ENCODE assay signal across 1 cellular context in the genomic region with DNA sequence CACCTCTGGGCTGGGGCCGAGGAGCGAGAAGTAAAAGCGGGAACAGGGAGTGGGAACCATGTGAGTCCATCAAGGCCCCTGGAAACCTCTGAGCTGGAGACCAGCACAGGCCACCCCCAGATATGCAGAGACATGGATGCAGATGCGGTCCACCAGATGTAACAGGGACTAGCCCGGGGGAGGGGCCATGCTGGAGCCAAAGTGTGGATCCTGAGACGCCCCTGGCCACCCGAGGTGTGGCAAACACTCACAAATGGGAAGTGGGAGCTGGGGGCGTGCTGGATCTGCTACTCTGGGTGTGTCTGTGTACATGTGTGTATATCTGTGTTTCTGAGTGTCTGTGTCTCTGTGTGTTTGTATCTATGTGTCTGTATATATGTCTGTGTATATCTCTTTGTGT.
TF ChIP-seq lines count a peak whose summit lies in the region.

No MANE protein-coding gene starts in this region.

TF ChIP-seq in GM12878, 131 proteins besides CTCF, POLR2A, EP300 and RAD21:
- TF ChIP-seq SPI1 (IDR thresholded peaks at IDR 0.05; ENCODE audit: borderline replicate concordance, insufficient read depth, low read depth, low read length) (0 out of 2 replicates have a peak, but pooled peaks have one; percentile 8), YY1 (IDR thresholded peaks at IDR 0.05; ENCODE audit: low read depth, low read length) (no peak), CREB1 (IDR thresholded peaks at IDR 0.05; ENCODE audit: low read depth) (no peak)
- TF ChIP-seq, protein P1, sequence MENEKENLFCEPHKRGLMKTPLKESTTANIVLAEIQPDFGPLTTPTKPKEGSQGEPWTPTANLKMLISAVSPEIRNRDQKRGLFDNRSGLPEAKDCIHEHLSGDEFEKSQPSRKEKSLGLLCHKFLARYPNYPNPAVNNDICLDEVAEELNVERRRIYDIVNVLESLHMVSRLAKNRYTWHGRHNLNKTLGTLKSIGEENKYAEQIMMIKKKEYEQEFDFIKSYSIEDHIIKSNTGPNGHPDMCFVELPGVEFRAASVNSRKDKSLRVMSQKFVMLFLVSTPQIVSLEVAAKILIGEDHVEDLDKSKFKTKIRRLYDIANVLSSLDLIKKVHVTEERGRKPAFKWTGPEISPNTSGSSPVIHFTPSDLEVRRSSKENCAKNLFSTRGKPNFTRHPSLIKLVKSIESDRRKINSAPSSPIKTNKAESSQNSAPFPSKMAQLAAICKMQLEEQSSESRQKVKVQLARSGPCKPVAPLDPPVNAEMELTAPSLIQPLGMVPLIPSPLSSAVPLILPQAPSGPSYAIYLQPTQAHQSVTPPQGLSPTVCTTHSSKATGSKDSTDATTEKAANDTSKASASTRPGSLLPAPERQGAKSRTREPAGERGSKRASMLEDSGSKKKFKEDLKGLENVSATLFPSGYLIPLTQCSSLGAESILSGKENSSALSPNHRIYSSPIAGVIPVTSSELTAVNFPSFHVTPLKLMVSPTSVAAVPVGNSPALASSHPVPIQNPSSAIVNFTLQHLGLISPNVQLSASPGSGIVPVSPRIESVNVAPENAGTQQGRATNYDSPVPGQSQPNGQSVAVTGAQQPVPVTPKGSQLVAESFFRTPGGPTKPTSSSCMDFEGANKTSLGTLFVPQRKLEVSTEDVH (IDR thresholded peaks at IDR 0.05; ENCODE audit: low read depth, partially characterized antibody) = no peak
